In the genomic region with DNA sequence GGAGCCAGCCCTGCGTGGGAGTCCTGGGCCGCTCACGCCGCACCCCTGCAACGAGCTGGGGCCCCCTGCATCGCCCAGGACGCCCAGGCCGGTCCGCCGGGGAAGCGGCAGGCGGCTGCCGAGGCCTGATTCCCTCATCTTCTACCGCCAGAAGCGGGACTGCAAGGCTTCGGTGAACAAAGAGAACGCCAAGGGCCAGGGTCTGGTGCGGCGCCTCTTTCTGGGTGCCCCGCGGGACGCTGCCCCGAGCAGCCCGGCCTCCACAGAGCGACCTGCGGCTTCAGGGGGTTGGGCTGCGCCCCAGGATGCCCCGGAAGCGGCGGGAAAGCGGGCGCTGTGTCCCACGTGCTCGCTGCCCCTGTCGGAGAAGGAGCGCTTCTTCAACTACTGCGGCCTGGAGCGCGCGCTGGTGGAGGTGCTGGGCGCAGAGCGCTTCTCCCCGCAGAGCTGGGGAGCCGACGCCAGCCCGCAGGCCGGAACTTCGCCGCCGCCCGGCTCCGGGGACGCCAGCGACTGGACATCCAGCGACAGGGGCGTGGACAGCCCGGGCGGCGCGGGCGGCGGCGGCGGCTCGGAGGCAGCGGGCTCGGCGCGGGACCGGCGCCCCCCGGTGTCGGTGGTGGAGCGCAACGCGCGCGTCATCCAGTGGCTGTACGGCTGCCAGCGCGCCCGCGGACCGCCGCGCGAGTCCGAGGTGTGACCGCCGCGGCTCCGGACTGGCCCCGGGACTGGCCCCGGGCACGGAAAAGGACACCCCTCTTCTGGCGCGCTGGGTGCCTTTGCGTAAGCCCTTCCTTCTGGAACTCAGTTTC, we compare ENCODE assay signal across 8 cellular contexts. TPM values are rescaled to one million over a fixed set of nuclear protein-coding genes. Genes with fewer than 3 reads are reported as not detected.
DNase-seq lines count a peak whose midpoint lies in the region; ATAC-seq, FAIRE-seq and TF ChIP-seq lines count a peak whose summit lies in the region.

No MANE protein-coding gene starts in this region.

- POLR2A ChIA-PET in naive thymus-derived CD4-positive, alpha-beta T cell (lab: Charles Lee), result interaction anchor here (1.1 to 1.4 kb wide), 2 partner anchors 10 to 34 kb away, joined by 3 read pairs; no protein-coding TSS in a partner anchor

- FAIRE-seq in D721Med (lab: Jason Lieb, UNC), result no peak

- ATAC-seq in activated T-cell treated with anti-CD3 and anti-CD28 coated beads, Interleukin-2, amount 50 U/mL, for 4 hours, result peak; percentile 69 to 75
- ATAC-seq in naive thymus-derived CD4-positive, alpha-beta T cell, result peak; percentile 66
- no peak for ATAC-seq in thoracic aorta (ENCODE audit: insufficient number of reproducible peaks, low FRiP score, low read depth)
- no peak for ATAC-seq in GM21367 (IDR thresholded peaks at IDR 0.05; ENCODE audit: unreplicated experiment)

- H3K4me1 Mint-ChIP-seq in activated T-cell treated with anti-CD3 and anti-CD28 coated beads, Interleukin-2, amount 50 U/mL, for 4 hours (ENCODE audit: low read depth), result peaks cover 9% of the 10 kb centered on the region
- peaks cover 0 to 32% (median 11%) of the 10 kb centered on the region in 7 donors for H3K4me1 Mint-ChIP-seq in naive thymus-derived CD4-positive, alpha-beta T cell

- peak overlapping the region; percentile 30 for H3K4me3 ChIP-seq in naive thymus-derived CD4-positive, alpha-beta T cell (ENCODE audit: low read length)
- H3K4me3 ChIP-seq in thoracic aorta, result peak overlapping the region; percentile 70

- TF ChIP-seq CTCF in thoracic aorta (IDR thresholded peaks at IDR 0.05) (no peak), D721Med (IDR thresholded peaks at IDR 0.05; ENCODE audit: insufficient read depth, missing control alignments) (no peak)

- H3K27ac ChIP-seq in naive thymus-derived CD4-positive, alpha-beta T cell (ENCODE audit: low read depth, low read length), result no peak overlapping the region
- no peak overlapping the region for H3K27ac ChIP-seq in thoracic aorta

- no peaks in the 10 kb centered on the region for H3K9me3 Mint-ChIP-seq in activated T-cell treated with anti-CD3 and anti-CD28 coated beads, Interleukin-2, amount 50 U/mL, for 4 hours
- peaks cover 0 to 3% (median 0%) of the 10 kb centered on the region in 11 donors for H3K9me3 Mint-ChIP-seq in naive thymus-derived CD4-positive, alpha-beta T cell

- H3K27me3 Mint-ChIP-seq in activated T-cell treated with anti-CD3 and anti-CD28 coated beads, Interleukin-2, amount 50 U/mL, for 4 hours (ENCODE audit: low read depth), result peaks cover 41% of the 10 kb centered on the region
- peaks cover 16 to 61% (median 28%) of the 10 kb centered on the region in 5 donors for H3K27me3 Mint-ChIP-seq in naive thymus-derived CD4-positive, alpha-beta T cell

- no peak overlapping the region for H3K27ac Mint-ChIP-seq in naive thymus-derived CD4-positive, alpha-beta T cell

- H3K36me3 Mint-ChIP-seq in activated T-cell treated with anti-CD3 and anti-CD28 coated beads, Interleukin-2, amount 50 U/mL, for 4 hours (ENCODE audit: insufficient read depth), result no peaks in the 10 kb centered on the region
- H3K36me3 Mint-ChIP-seq in naive thymus-derived CD4-positive, alpha-beta T cell, result no peaks in the 10 kb centered on the region

- peak overlapping the region; percentile 65 for H3K4me3 Mint-ChIP-seq in activated T-cell treated with anti-CD3 and anti-CD28 coated beads, Interleukin-2, amount 50 U/mL, for 4 hours
- H3K4me3 Mint-ChIP-seq in naive thymus-derived CD4-positive, alpha-beta T cell, result peak overlapping the region in 9 of 10 donors; percentile 45 to 80 (median 66)

- H3K4me1 ChIP-seq in naive thymus-derived CD4-positive, alpha-beta T cell (ENCODE audit: control insufficient read depth in 2 of 2, insufficient read depth in 2 of 2, low read length in 2 of 2), result no peaks in the 10 kb centered on the region
- H3K4me1 ChIP-seq in thoracic aorta (ENCODE audit: control insufficient read depth in 1 of 2, low read depth in 2 of 2), result peaks cover 0 to 12% of the 10 kb centered on the region in 2 donors

- CTCF ChIA-PET in naive thymus-derived CD4-positive, alpha-beta T cell (lab: Charles Lee), result no interaction called here

- H3K9me3 ChIP-seq in naive thymus-derived CD4-positive, alpha-beta T cell (ENCODE audit: control insufficient read depth in 2 of 3, low read length in 3 of 3), result no peaks in the 10 kb centered on the region
- no peaks in the 10 kb centered on the region for H3K9me3 ChIP-seq in thoracic aorta

- no peaks in the 10 kb centered on the region for H3K36me3 ChIP-seq in naive thymus-derived CD4-positive, alpha-beta T cell (ENCODE audit: control insufficient read depth in 2 of 3, insufficient read depth in 3 of 3, low read length in 3 of 3)
- H3K36me3 ChIP-seq in thoracic aorta, result no peaks in the 10 kb centered on the region

- peaks cover 0 to 11% of the 10 kb centered on the region in 2 donors for H3K27me3 ChIP-seq in naive thymus-derived CD4-positive, alpha-beta T cell (ENCODE audit: control insufficient read depth in 2 of 2, insufficient read depth in 2 of 2, low read length in 2 of 2)
- no peaks in the 10 kb centered on the region for H3K27me3 ChIP-seq in thoracic aorta (replicated peaks; ENCODE audit: insufficient read depth)

- intact Hi-C loops in naive thymus-derived CD4-positive, alpha-beta T cell (cut with micrococcal nuclease), result loop anchor here in 1 of 2 donors (1.0 kb wide), 1 partner anchor 126 kb away; no protein-coding TSS in a partner anchor

- peak; percentile 62 for DNase-seq in ELR (ENCODE audit: low read depth)
- peak; percentile 43 for DNase-seq in NCI-H1417 treated with DMSO at 0.1 percent for 48 hours (lab: John Stamatoyannopoulos, UW)
- DNase-seq in activated T-cell treated with anti-CD3 and anti-CD28 coated beads, Interleukin-2, amount 50 U/mL, for 4 hours, result peak; percentile 26
- peak; percentile 21 for DNase-seq in fibroblast of peridontal ligament (ENCODE audit: extremely low read depth)
- DNase-seq in naive thymus-derived CD4-positive, alpha-beta T cell, result peak in 7 of 9 donors; percentile 28 to 59 (median 38)
- no peak for DNase-seq in thoracic aorta (ENCODE audit: low spot score)
- DNase-seq in D721Med (ENCODE audit: insufficient read length, low spot score), result no peak

RNA-seq across cellular contexts. Expression of a gene that starts 2.7 kb away (rescaled TPM):
- not detected for total RNA-seq in activated T-cell treated with anti-CD3 and anti-CD28 coated beads, Interleukin-2, amount 50 U/mL, for 4 hours
- not detected for total RNA-seq in naive thymus-derived CD4-positive, alpha-beta T cell
- not detected for polyA plus RNA-seq in naive thymus-derived CD4-positive, alpha-beta T cell
- 10 to 100 TPM in 1 of 2 donors, 1 to 10 TPM in 1; 9.9 to 10.6 TPM for total RNA-seq in thoracic aorta

RNA-seq across cellular contexts. Expression of a gene that starts 7.1 kb away (rescaled TPM):
- not detected for total RNA-seq in activated T-cell treated with anti-CD3 and anti-CD28 coated beads, Interleukin-2, amount 50 U/mL, for 4 hours
- total RNA-seq in naive thymus-derived CD4-positive, alpha-beta T cell, result not detected
- polyA plus RNA-seq in naive thymus-derived CD4-positive, alpha-beta T cell, result not detected
- total RNA-seq in thoracic aorta, result not detected

RNA-seq across cellular contexts. Expression of a gene that starts 8.1 kb away (rescaled TPM):
- 100 to 1,000 TPM; 121 to 151 (median 139) TPM for total RNA-seq in activated T-cell treated with anti-CD3 and anti-CD28 coated beads, Interleukin-2, amount 50 U/mL, for 4 hours
- total RNA-seq in naive thymus-derived CD4-positive, alpha-beta T cell, result 10 to 100 TPM in 2 of 5 experiments, 1 to 10 TPM in 3; 7.8 to 36.3 (median 9.6) TPM
- polyA plus RNA-seq in naive thymus-derived CD4-positive, alpha-beta T cell, result 10 to 100 TPM; 22.2 to 25.3 TPM
- 10 to 100 TPM; 14.4 to 20.5 TPM for total RNA-seq in thoracic aorta

RNA-seq across cellular contexts. Expression of a gene that starts 10.0 kb away (rescaled TPM):
- not detected for total RNA-seq in activated T-cell treated with anti-CD3 and anti-CD28 coated beads, Interleukin-2, amount 50 U/mL, for 4 hours
- total RNA-seq in naive thymus-derived CD4-positive, alpha-beta T cell, result not detected
- under 1 TPM in 1 of 2 donors, not detected in 1; 0.97 TPM for polyA plus RNA-seq in naive thymus-derived CD4-positive, alpha-beta T cell
- not detected for total RNA-seq in thoracic aorta

RNA-seq across cellular contexts. Expression of a gene that starts 15.7 kb away (rescaled TPM):
- 1 to 10 TPM; 4.3 to 6.1 (median 5.1) TPM for total RNA-seq in activated T-cell treated with anti-CD3 and anti-CD28 coated beads, Interleukin-2, amount 50 U/mL, for 4 hours
- 1 to 10 TPM; 2.4 to 7.5 (median 4.6) TPM for total RNA-seq in naive thymus-derived CD4-positive, alpha-beta T cell
- polyA plus RNA-seq in naive thymus-derived CD4-positive, alpha-beta T cell, result 1 to 10 TPM in 1 of 2 donors, under 1 TPM in 1; 0.63 to 1.4 TPM
- total RNA-seq in thoracic aorta, result 10 to 100 TPM in 1 of 2 donors, 1 to 10 TPM in 1; 5.8 to 17.5 TPM

Comparison
In these comparisons a context has a peak if more than half of its experiments do, and no peak if none do; other contexts are left out.
1. DNase-seq: peak in ELR (single experiment), NCI-H1417 treated with DMSO at 0.1 percent for 48 hours (single experiment), activated T-cell treated with anti-CD3 and anti-CD28 coated beads, Interleukin-2, amount 50 U/mL, for 4 hours (single experiment), fibroblast of peridontal ligament (single experiment) and naive thymus-derived CD4-positive, alpha-beta T cell (7 of 9); none in thoracic aorta (single experiment) and D721Med (single experiment).
2. ATAC-seq: peak in activated T-cell treated with anti-CD3 and anti-CD28 coated beads, Interleukin-2, amount 50 U/mL, for 4 hours (2 of 2) and naive thymus-derived CD4-positive, alpha-beta T cell (single experiment); none in thoracic aorta (single experiment) and GM21367 (single experiment).
3. RNA of a gene that starts 2.7 kb away (total RNA-seq): 9.9 to 10.6 TPM in thoracic aorta; not detected in activated T-cell treated with anti-CD3 and anti-CD28 coated beads, Interleukin-2, amount 50 U/mL, for 4 hours and not detected in naive thymus-derived CD4-positive, alpha-beta T cell; every median in the first group is over 10 times any median in the second.